Comparison of ENCODE assay signal across 13 cellular contexts in genomic region chr4:85932371-85933305, GRCh38.
A peak's percentile ranks its signal among the peaks of the same experiment; 100 is the strongest.
DNase-seq lines count a peak whose midpoint lies in the region; ATAC-seq and TF ChIP-seq lines count a peak whose summit lies in the region.
"Had no signal": no experiment of that assay in that cellular context is flagged by ENCODE, and none has a peak within 500 bp of the region (broad histone marks: within the 10 kb centered on the region; RNA-seq: fewer than 3 reads in every experiment).

No MANE protein-coding gene starts in this region.

- peaks cover 38 to 55% (median 45%) of the 10 kb centered on the region in 10 experiments for H3K4me1 ChIP-seq in BLaER1 treated with 17β-estradiol and CSF1 and Interleukin-3, amounts not matched to agents 10 nM and 100 nM
- peaks cover 38% of the 10 kb centered on the region for H3K4me1 ChIP-seq in neuron (ENCODE audit: insufficient read depth, low read length)

- DNase-seq in NCI-H2227 treated with DMSO at 0.1 percent for 48 hours (lab: John Stamatoyannopoulos, UW) (peak; percentile 26), fibroblast of the aortic adventitia (ENCODE audit: low read depth) (peak; percentile 30), posterior vena cava (ENCODE audit: low spot score) (no peak)
- no peak for DNase-seq in activated CD4-positive, alpha-beta T cell treated with anti-CD3 and anti-CD28 coated beads for 48 hours
- DNase-seq: activated CD4-positive, alpha-beta T cell treated with anti-CD3 and anti-CD28 coated beads, Interleukin-2, amount 50 U/mL, for 1 hour; activated naive CD8-positive, alpha-beta T cell treated with anti-CD3 and anti-CD28 coated beads, Interleukin-2, amount 10 ng/mL, durations not matched to agents 7 days and 5 days; NCI-H226; SHP77 treated with DMSO at 0.1 percent for 48 hours; stimulated activated naive CD8-positive, alpha-beta T cell treated with anti-CD3 and anti-CD28 coated beads, Interleukin-15, Interleukin-2, amounts not matched to agents 100 U/mL and 50 U/mL, for 24 hours had no signal

- no peak overlapping the region for H3K9ac ChIP-seq in BLaER1 treated with 17β-estradiol and CSF1 and Interleukin-3, amounts not matched to agents 10 nM and 100 nM

- peak overlapping the region; percentile 41 for H2AFZ ChIP-seq in neuron (ENCODE audit: low read depth, low read length)

- no peak for TF ChIP-seq CTCF in fibroblast of the aortic adventitia (IDR thresholded peaks at IDR 0.05; ENCODE audit: insufficient read depth, low read length)

- H4K20me1 ChIP-seq in BLaER1 treated with 17β-estradiol and CSF1 and Interleukin-3, amounts not matched to agents 10 nM and 100 nM = no peaks in the 10 kb centered on the region

- peak overlapping the region; percentile 49 to 73 (median 65) for H3K4me2 ChIP-seq in BLaER1 treated with 17β-estradiol and CSF1 and Interleukin-3, amounts not matched to agents 10 nM and 100 nM

- ATAC-seq in HG03108 (IDR thresholded peaks at IDR 0.05; ENCODE audit: unreplicated experiment) (no peak), GM21381 (IDR thresholded peaks at IDR 0.05; ENCODE audit: unreplicated experiment) (no peak)
- ATAC-seq: stimulated activated naive CD8-positive, alpha-beta T cell treated with anti-CD3 and anti-CD28 coated beads, Interleukin-15, Interleukin-2, amounts not matched to agents 100 U/mL and 50 U/mL, for 24 hours had no signal

- no peaks in the 10 kb centered on the region for H3K36me3 ChIP-seq in BLaER1 treated with 17β-estradiol and CSF1 and Interleukin-3, amounts not matched to agents 10 nM and 100 nM
- H3K36me3 ChIP-seq in neuron (ENCODE audit: insufficient read depth, low read length) = no peaks in the 10 kb centered on the region

- H3K27ac ChIP-seq in BLaER1 treated with 17β-estradiol and CSF1 and Interleukin-3, amounts not matched to agents 10 nM and 100 nM = no peak overlapping the region

- H3K4me3 ChIP-seq in BLaER1 treated with 17β-estradiol and CSF1 and Interleukin-3, amounts not matched to agents 10 nM and 100 nM = no peak overlapping the region
- H3K4me3 ChIP-seq in fibroblast of the aortic adventitia (ENCODE audit: low read depth, low read length) = no peak overlapping the region
- H3K4me3 ChIP-seq in neuron (ENCODE audit: low read length) = no peak overlapping the region

- no peaks in the 10 kb centered on the region for H3K27me3 ChIP-seq in BLaER1 treated with 17β-estradiol and CSF1 and Interleukin-3, amounts not matched to agents 10 nM and 100 nM
- H3K27me3 ChIP-seq in neuron (ENCODE audit: insufficient read depth, low read length) = no peaks in the 10 kb centered on the region

- intact Hi-C loops in posterior vena cava (cut with DNase I) = no loop called here

- no peaks in the 10 kb centered on the region for H3K9me3 ChIP-seq in BLaER1 treated with 17β-estradiol and CSF1 and Interleukin-3, amounts not matched to agents 10 nM and 100 nM (replicated peaks in 1 of 11)
- no peaks in the 10 kb centered on the region for H3K9me3 ChIP-seq in neuron (ENCODE audit: low read length)

Comparison
In these comparisons a context has a peak if more than half of its experiments do, and no peak if none do; other contexts are left out.
1. DNase-seq: peak in NCI-H2227 treated with DMSO at 0.1 percent for 48 hours (single experiment) and fibroblast of the aortic adventitia (single experiment); none in posterior vena cava (single experiment) and activated CD4-positive, alpha-beta T cell treated with anti-CD3 and anti-CD28 coated beads for 48 hours (single experiment).